2 cellular contexts compared by ENCODE assay signal in genomic region chr22:44746836-44747519, GRCh38.
A peak's percentile ranks its signal among the peaks of the same experiment; 100 is the strongest.
TF ChIP-seq lines count a peak whose summit lies in the region.

No MANE protein-coding gene starts in this region.

TF ChIP-seq in HCT116, 20 proteins besides CTCF, POLR2A, EP300 and RAD21:
- no peak for TF ChIP-seq CBX3 (IDR thresholded peaks at IDR 0.05; ENCODE audit: low read depth)
- TF ChIP-seq ZNF274 (IDR thresholded peaks at IDR 0.05; ENCODE audit: low read depth, low read length): no peak
- no peak for TF ChIP-seq CEBPB (IDR thresholded peaks at IDR 0.05; ENCODE audit: low read depth)
- no peak for TF ChIP-seq EZH2 (IDR thresholded peaks at IDR 0.05)
- no peak for TF ChIP-seq YY1 (IDR thresholded peaks at IDR 0.05; ENCODE audit: extremely low read depth, insufficient replicate concordance, low read depth, low read length)
- TF ChIP-seq ZFX (IDR thresholded peaks at IDR 0.05): no peak
- TF ChIP-seq SP1 (IDR thresholded peaks at IDR 0.05; ENCODE audit: low read depth): no peak
- no peak for TF ChIP-seq ZBTB33 (IDR thresholded peaks at IDR 0.05; ENCODE audit: extremely low read depth, insufficient replicate concordance, low read length)
- no peak for TF ChIP-seq SRF (IDR thresholded peaks at IDR 0.05; ENCODE audit: low read depth)
- TF ChIP-seq, protein P1, sequence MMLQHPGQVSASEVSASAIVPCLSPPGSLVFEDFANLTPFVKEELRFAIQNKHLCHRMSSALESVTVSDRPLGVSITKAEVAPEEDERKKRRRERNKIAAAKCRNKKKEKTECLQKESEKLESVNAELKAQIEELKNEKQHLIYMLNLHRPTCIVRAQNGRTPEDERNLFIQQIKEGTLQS (IDR thresholded peaks at IDR 0.05): no peak

TF ChIP-seq in K562, 482 proteins besides CTCF, POLR2A, EP300 and RAD21:
- peak; percentile 67 for TF ChIP-seq ZNF766 (CRISPR knock-in tag; conservative IDR thresholded peaks at IDR 0.05)
- TF ChIP-seq ZNF311 (CRISPR knock-in tag; IDR thresholded peaks at IDR 0.05): peak; percentile 55; the same call in 1 of the 2 replicates
- TF ChIP-seq SPI1 (IDR thresholded peaks at IDR 0.05; ENCODE audit: borderline replicate concordance, low read depth, low read length): no peak
- TF ChIP-seq, protein P2, sequence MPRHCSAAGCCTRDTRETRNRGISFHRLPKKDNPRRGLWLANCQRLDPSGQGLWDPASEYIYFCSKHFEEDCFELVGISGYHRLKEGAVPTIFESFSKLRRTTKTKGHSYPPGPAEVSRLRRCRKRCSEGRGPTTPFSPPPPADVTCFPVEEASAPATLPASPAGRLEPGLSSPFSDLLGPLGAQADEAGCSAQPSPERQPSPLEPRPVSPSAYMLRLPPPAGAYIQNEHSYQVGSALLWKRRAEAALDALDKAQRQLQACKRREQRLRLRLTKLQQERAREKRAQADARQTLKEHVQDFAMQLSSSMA (CRISPR knock-in tag; IDR thresholded peaks at IDR 0.05): no peak
- TF ChIP-seq NR2C1 (IDR thresholded peaks at IDR 0.05): no peak
- TF ChIP-seq NR2C1 (tag; IDR thresholded peaks at IDR 0.05): peak; percentile 52; the same call in 1 of the 2 replicates
- TF ChIP-seq NR4A1 (CRISPR knock-in tag; IDR thresholded peaks at IDR 0.05): no peak
- peak; percentile 78 for TF ChIP-seq NR4A1 (tag; IDR thresholded peaks at IDR 0.05)
- no peak for TF ChIP-seq ZNF79 (CRISPR knock-in tag; IDR thresholded peaks at IDR 0.05; ENCODE audit: low read depth)
- TF ChIP-seq TEAD1 (CRISPR knock-in tag; IDR thresholded peaks at IDR 0.05): peak in 1 of 2 experiments; percentile 38; a peak in 1 of 4 replicates
- peak; percentile 61; the same call in 1 of the 2 replicates for TF ChIP-seq ZNF592 (IDR thresholded peaks at IDR 0.05)
- TF ChIP-seq HOXB6 (CRISPR knock-in tag; IDR thresholded peaks at IDR 0.05; ENCODE audit: borderline replicate concordance): no peak
- TF ChIP-seq NFXL1 (CRISPR knock-in tag; IDR thresholded peaks at IDR 0.05): no peak
- peak; percentile 78; the same call in 1 of the 2 replicates for TF ChIP-seq ZNF175 (CRISPR knock-in tag; IDR thresholded peaks at IDR 0.05; ENCODE audit: low read depth)
- 0 out of 2 replicates have a peak, but pooled peaks have one; percentile 39 for TF ChIP-seq CREB3 (tag; conservative IDR thresholded peaks at IDR 0.05; ENCODE audit: low read depth)
- 0 out of 2 replicates have a peak, but pooled peaks have one; percentile 29 for TF ChIP-seq PTRF (tag; IDR thresholded peaks at IDR 0.05)
